In the genomic region with DNA sequence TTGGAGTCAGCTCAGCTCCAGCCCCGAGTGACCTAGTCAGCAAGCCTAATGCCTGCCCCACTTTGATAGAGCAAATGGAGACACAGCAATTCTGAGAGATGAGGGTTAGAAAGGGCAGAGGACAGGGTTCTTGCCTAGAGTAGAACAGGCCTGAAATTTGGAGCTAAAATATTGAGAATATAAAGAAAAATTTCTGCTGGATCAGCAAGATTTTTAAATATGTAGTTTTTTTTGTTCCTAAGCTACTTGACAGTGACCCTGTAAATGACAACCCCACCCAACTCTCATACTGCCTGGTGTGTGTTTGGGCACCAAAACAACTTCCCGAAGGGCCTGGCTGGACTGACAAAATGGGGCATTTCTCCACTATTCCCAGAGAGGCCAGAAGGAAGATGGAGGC, we compare ENCODE assay signal across 21 cellular contexts. TPM values are rescaled to one million over a fixed set of nuclear protein-coding genes. Genes with fewer than 3 reads are reported as not detected.
DNase-seq lines count a peak whose midpoint lies in the region; ATAC-seq, FAIRE-seq and TF ChIP-seq lines count a peak whose summit lies in the region.
"Had no signal": no experiment of that assay in that cellular context is flagged by ENCODE, and none has a peak within 500 bp of the region (broad histone marks: within the 10 kb centered on the region; RNA-seq: fewer than 3 reads in every experiment).

No MANE protein-coding gene starts in this region.

- no TSS peak for BruUV-seq in K562 (replicated peaks; lab: Mats Ljungman, UMichigan)

- 73% methylated on average over 2 of the region's 2 CpGs for WGBS in K562 (ENCODE audit: insufficient coverage, low coverage, missing lambda C conversion rate)
- 87% methylated on average over 2 of the region's 2 CpGs for WGBS in SK-N-SH (ENCODE audit: low lambda C conversion rate)

- H2AFZ ChIP-seq in K562 (ENCODE audit: low read depth, low read length) (peak overlapping the region; percentile 82), SK-N-SH (ENCODE audit: low read depth) (no peak overlapping the region)

- H3K9me3 Mint-ChIP-seq in activated naive CD8-positive, alpha-beta T cell treated with anti-CD3 and anti-CD28 coated beads, Interleukin-2, amount 10 ng/mL, durations not matched to agents 7 days and 5 days = no peaks in the 10 kb centered on the region
- H3K9me3 Mint-ChIP-seq in activated naive CD8-positive, alpha-beta T cell treated with anti-CD3 and anti-CD28 coated beads, Interleukin-2, amount 50 U/mL, for 24 hours = no peaks in the 10 kb centered on the region
- H3K9me3 Mint-ChIP-seq in CD8-positive, alpha-beta memory T cell = no peaks in the 10 kb centered on the region
- H3K9me3 Mint-ChIP-seq in stimulated activated effector memory CD8-positive, alpha-beta T cell treated with anti-CD3 and anti-CD28 coated beads, Interleukin-12 subunit alpha, Interleukin-12 subunit beta, amount 100 ng/mL, for 72 hours = no peaks in the 10 kb centered on the region
- H3K9me3 Mint-ChIP-seq in activated T-helper 2 cell treated with anti-CD3 and anti-CD28 coated beads, Interferon-gamma antibody, Interleukin-2, Interleukin-4, amounts not matched to agents 10 μg/mL and 5 μg/mL and 100 μg/mL, durations not matched to agents 14 hours and 24 hours and 36 hours = no peaks in the 10 kb centered on the region
- H3K9me3 Mint-ChIP-seq: HFFc6 had no signal

- DNase-seq in activated naive CD8-positive, alpha-beta T cell treated with anti-CD3 and anti-CD28 coated beads, Interleukin-2, amount 10 ng/mL, durations not matched to agents 7 days and 5 days = no peak
- DNase-seq in activated naive CD8-positive, alpha-beta T cell treated with anti-CD3 and anti-CD28 coated beads, Interleukin-2, amount 50 U/mL, for 24 hours = no peak
- DNase-seq in CD8-positive, alpha-beta memory T cell = no peak
- no peak for DNase-seq in K562 (ENCODE audit: extremely low read depth in 1 of 4, low spot score in 3 of 4)
- DNase-seq in stimulated activated effector memory CD8-positive, alpha-beta T cell treated with anti-CD3 and anti-CD28 coated beads, Interleukin-12 subunit alpha, Interleukin-12 subunit beta, amount 100 ng/mL, for 72 hours (ENCODE audit: low spot score in 2 of 2) = no peak
- no peak for DNase-seq in activated T-helper 2 cell treated with anti-CD3 and anti-CD28 coated beads, Interferon-gamma antibody, Interleukin-2, Interleukin-4, amounts not matched to agents 10 μg/mL and 5 μg/mL and 100 μg/mL, durations not matched to agents 14 hours and 24 hours and 36 hours (ENCODE audit: low spot score)
- DNase-seq in SK-N-SH = no peak
- DNase-seq: ACHN, C1 segment of cervical spinal cord, Caco-2, DMS153, GDM1, H7, HFFc6, NCI-H1417 treated with DMSO at 0.1 percent for 48 hours, NCI-H187 treated with DMSO at 0.1 percent for 48 hours, NCI-H226, NCI-H524, NCI-H82, OCI-M1, SHP77 had no signal

- H3K27ac ChIP-seq in CD8-positive, alpha-beta memory T cell (ENCODE audit: low read depth, low read length) = no peak overlapping the region
- H3K27ac ChIP-seq in K562 (ENCODE audit: extremely low read depth, low read depth, low read length) (0 out of 3 replicates have a peak overlapping the region, but pooled peaks have one; percentile 71), SK-N-SH (ENCODE audit: low read depth in 2 of 2, low read length in 1 of 2) (no peak overlapping the region)

- H3K9me3 ChIP-seq in CD8-positive, alpha-beta memory T cell (ENCODE audit: low read length) = no peaks in the 10 kb centered on the region
- H3K9me3 ChIP-seq in K562 (replicated peaks; ENCODE audit: control insufficient read depth, insufficient read depth, low read depth, low read length) (no peaks in the 10 kb centered on the region), SK-N-SH (no peaks in the 10 kb centered on the region)
- H3K9me3 ChIP-seq: Caco-2 had no signal

- H3K4me2 ChIP-seq in K562 (ENCODE audit: insufficient read depth, low read length) = peak overlapping the region; percentile 47; the same call in 1 of the 2 replicates
- H3K4me2 ChIP-seq in SK-N-SH = no peak overlapping the region

- H3K4me3 ChIP-seq in CD8-positive, alpha-beta memory T cell (ENCODE audit: low read length) = no peak overlapping the region
- H3K4me3 ChIP-seq in K562 (no peak overlapping the region), SK-N-SH (ENCODE audit: low read depth in 2 of 2, low read length in 1 of 2) (no peak overlapping the region)

- no peaks in the 10 kb centered on the region for H3K9me1 ChIP-seq in K562 (ENCODE audit: control insufficient read depth, insufficient read depth, low read length)

- H3F3A ChIP-seq in SK-N-SH (replicated peaks; ENCODE audit: insufficient read depth) = peaks cover 8% of the 10 kb centered on the region

- TF ChIP-seq POLR2A in K562 (conservative IDR thresholded peaks at IDR 0.05) = no peak

- POLR2A ChIA-PET in activated naive CD8-positive, alpha-beta T cell treated with anti-CD3 and anti-CD28 coated beads, Interleukin-2, amount 10 ng/mL, durations not matched to agents 7 days and 5 days (lab: Charles Lee) = interaction anchor here (0.9 to 1.6 kb wide), 4 partner anchors 15 to 764 kb away, joined by 3 to 8 read pairs (median 4); no protein-coding TSS in a partner anchor
- POLR2A ChIA-PET in CD8-positive, alpha-beta memory T cell (lab: Charles Lee) = no interaction called here
- POLR2A ChIA-PET in K562 (lab: Yijun Ruan, JAX) (interaction anchor here (0.6 to 1.5 kb wide), 4 partner anchors 12 to 192 kb away, joined by 3 to 4 read pairs (median 3); no protein-coding TSS in a partner anchor), SK-N-SH (lab: Yijun Ruan, JAX) (interaction anchor here (0.5 to 1.0 kb wide), 3 partner anchors 114 to 276 kb away, joined by 3 read pairs; no protein-coding TSS in a partner anchor)

- peaks cover 3% of the 10 kb centered on the region for H3K36me3 Mint-ChIP-seq in activated naive CD8-positive, alpha-beta T cell treated with anti-CD3 and anti-CD28 coated beads, Interleukin-2, amount 10 ng/mL, durations not matched to agents 7 days and 5 days
- no peaks in the 10 kb centered on the region for H3K36me3 Mint-ChIP-seq in activated naive CD8-positive, alpha-beta T cell treated with anti-CD3 and anti-CD28 coated beads, Interleukin-2, amount 50 U/mL, for 24 hours (ENCODE audit: low read depth)
- peaks cover 0 to 39% (median 0%) of the 10 kb centered on the region in 3 donors for H3K36me3 Mint-ChIP-seq in CD8-positive, alpha-beta memory T cell
- H3K36me3 Mint-ChIP-seq in stimulated activated effector memory CD8-positive, alpha-beta T cell treated with anti-CD3 and anti-CD28 coated beads, Interleukin-12 subunit alpha, Interleukin-12 subunit beta, amount 100 ng/mL, for 72 hours = peaks cover 4% of the 10 kb centered on the region
- no peaks in the 10 kb centered on the region for H3K36me3 Mint-ChIP-seq in activated T-helper 2 cell treated with anti-CD3 and anti-CD28 coated beads, Interferon-gamma antibody, Interleukin-2, Interleukin-4, amounts not matched to agents 10 μg/mL and 5 μg/mL and 100 μg/mL, durations not matched to agents 14 hours and 24 hours and 36 hours (ENCODE audit: low read depth)

- peak overlapping the region; percentile 59 for H3K4me3 Mint-ChIP-seq in activated naive CD8-positive, alpha-beta T cell treated with anti-CD3 and anti-CD28 coated beads, Interleukin-2, amount 10 ng/mL, durations not matched to agents 7 days and 5 days
- H3K4me3 Mint-ChIP-seq in activated naive CD8-positive, alpha-beta T cell treated with anti-CD3 and anti-CD28 coated beads, Interleukin-2, amount 50 U/mL, for 24 hours = no peak overlapping the region
- peak overlapping the region in 2 of 7 donors; percentile 28 to 36 for H3K4me3 Mint-ChIP-seq in CD8-positive, alpha-beta memory T cell
- peak overlapping the region; percentile 15 for H3K4me3 Mint-ChIP-seq in stimulated activated effector memory CD8-positive, alpha-beta T cell treated with anti-CD3 and anti-CD28 coated beads, Interleukin-12 subunit alpha, Interleukin-12 subunit beta, amount 100 ng/mL, for 72 hours
- no peak overlapping the region for H3K4me3 Mint-ChIP-seq in activated T-helper 2 cell treated with anti-CD3 and anti-CD28 coated beads, Interferon-gamma antibody, Interleukin-2, Interleukin-4, amounts not matched to agents 10 μg/mL and 5 μg/mL and 100 μg/mL, durations not matched to agents 14 hours and 24 hours and 36 hours (ENCODE audit: low read depth)
- H3K4me3 Mint-ChIP-seq: HFFc6 had no signal

- H4K20me1 ChIP-seq in K562 (replicated peaks; ENCODE audit: control insufficient read depth, insufficient read depth, low read length) (no peaks in the 10 kb centered on the region), SK-N-SH (ENCODE audit: insufficient read depth) (no peaks in the 10 kb centered on the region)

- no peak for FAIRE-seq in K562 (lab: Jason Lieb, UNC)

- no peak for TF ChIP-seq CTCF in K562 (IDR thresholded peaks at IDR 0.05 in 2 of 3, conservative IDR thresholded peaks at IDR 0.05 in 1 of 3; ENCODE audit: insufficient read depth in 2 of 3, low read depth in 1 of 3, low read length in 3 of 3)
- TF ChIP-seq CTCF in SK-N-SH (IDR thresholded peaks at IDR 0.05) = no peak

- intact Hi-C loops in K562 (cut with micrococcal nuclease) = no loop called here
- intact Hi-C loops in activated T-helper 2 cell treated with anti-CD3 and anti-CD28 coated beads, Interferon-gamma antibody, Interleukin-2, Interleukin-4, amounts not matched to agents 10 μg/mL and 5 μg/mL and 100 μg/mL, durations not matched to agents 14 hours and 24 hours and 36 hours (cut with micrococcal nuclease) = no loop called here

- TF ChIP-seq EP300 in K562 (IDR thresholded peaks at IDR 0.05; ENCODE audit: low read length) = no peak
- no peak for TF ChIP-seq EP300 in SK-N-SH (IDR thresholded peaks at IDR 0.05; ENCODE audit: borderline replicate concordance in 1 of 2, low read depth in 1 of 2, low read length in 1 of 2)

- CTCF ChIA-PET in CD8-positive, alpha-beta memory T cell (lab: Charles Lee) = interaction anchor here (0.9 to 3.0 kb wide), 7 partner anchors 10 to 193 kb away, joined by 3 to 16 read pairs (median 3); no protein-coding TSS in a partner anchor
- CTCF ChIA-PET in K562 (lab: Yijun Ruan, JAX; ENCODE audit: low intra/inter-chr PET ratio) = no interaction called here
- CTCF ChIA-PET in SK-N-SH (lab: Yijun Ruan, JAX) = interaction anchor here (0.9 to 6.6 kb wide), 9 partner anchors 8 to 747 kb away, joined by 3 to 58 read pairs (median 4); no protein-coding TSS in a partner anchor

- peaks cover 17% of the 10 kb centered on the region for H3K4me1 Mint-ChIP-seq in activated naive CD8-positive, alpha-beta T cell treated with anti-CD3 and anti-CD28 coated beads, Interleukin-2, amount 10 ng/mL, durations not matched to agents 7 days and 5 days
- peaks cover 15% of the 10 kb centered on the region for H3K4me1 Mint-ChIP-seq in activated naive CD8-positive, alpha-beta T cell treated with anti-CD3 and anti-CD28 coated beads, Interleukin-2, amount 50 U/mL, for 24 hours
- H3K4me1 Mint-ChIP-seq in CD8-positive, alpha-beta memory T cell = peaks cover 12 to 18% (median 16%) of the 10 kb centered on the region in 3 donors
- peaks cover 10% of the 10 kb centered on the region for H3K4me1 Mint-ChIP-seq in stimulated activated effector memory CD8-positive, alpha-beta T cell treated with anti-CD3 and anti-CD28 coated beads, Interleukin-12 subunit alpha, Interleukin-12 subunit beta, amount 100 ng/mL, for 72 hours
- peaks cover 8% of the 10 kb centered on the region for H3K4me1 Mint-ChIP-seq in activated T-helper 2 cell treated with anti-CD3 and anti-CD28 coated beads, Interferon-gamma antibody, Interleukin-2, Interleukin-4, amounts not matched to agents 10 μg/mL and 5 μg/mL and 100 μg/mL, durations not matched to agents 14 hours and 24 hours and 36 hours (ENCODE audit: low read depth)

- in situ Hi-C loops in K562 (cut with MboI) = loop anchor here (25.0 kb wide), 1 partner anchor 732 kb away; no protein-coding TSS in a partner anchor

- H3K36me3 ChIP-seq in CD8-positive, alpha-beta memory T cell (ENCODE audit: insufficient read depth, low read length) = no peaks in the 10 kb centered on the region
- H3K36me3 ChIP-seq in K562 (ENCODE audit: control insufficient read depth, insufficient read depth, low read length) (0 out of 3 replicates have a peak, but pooled peaks cover 2% of the 10 kb centered on the region), SK-N-SH (replicated peaks in 1 of 2; ENCODE audit: control insufficient read depth in 1 of 2, insufficient read depth in 2 of 2, low read length in 1 of 2) (peaks cover 28 to 96% of the 10 kb centered on the region in 2 experiments)

- H3K27ac Mint-ChIP-seq in activated naive CD8-positive, alpha-beta T cell treated with anti-CD3 and anti-CD28 coated beads, Interleukin-2, amount 10 ng/mL, durations not matched to agents 7 days and 5 days = no peak overlapping the region
- no peak overlapping the region for H3K27ac Mint-ChIP-seq in activated naive CD8-positive, alpha-beta T cell treated with anti-CD3 and anti-CD28 coated beads, Interleukin-2, amount 50 U/mL, for 24 hours
- H3K27ac Mint-ChIP-seq in CD8-positive, alpha-beta memory T cell = peak overlapping the region in 7 of 8 donors; percentile 14 to 81 (median 70)
- peak overlapping the region; percentile 89 for H3K27ac Mint-ChIP-seq in stimulated activated effector memory CD8-positive, alpha-beta T cell treated with anti-CD3 and anti-CD28 coated beads, Interleukin-12 subunit alpha, Interleukin-12 subunit beta, amount 100 ng/mL, for 72 hours
- no peak overlapping the region for H3K27ac Mint-ChIP-seq in activated T-helper 2 cell treated with anti-CD3 and anti-CD28 coated beads, Interferon-gamma antibody, Interleukin-2, Interleukin-4, amounts not matched to agents 10 μg/mL and 5 μg/mL and 100 μg/mL, durations not matched to agents 14 hours and 24 hours and 36 hours

- H3K27me3 Mint-ChIP-seq in activated naive CD8-positive, alpha-beta T cell treated with anti-CD3 and anti-CD28 coated beads, Interleukin-2, amount 10 ng/mL, durations not matched to agents 7 days and 5 days = peaks cover 20% of the 10 kb centered on the region
- H3K27me3 Mint-ChIP-seq in activated naive CD8-positive, alpha-beta T cell treated with anti-CD3 and anti-CD28 coated beads, Interleukin-2, amount 50 U/mL, for 24 hours = no peaks in the 10 kb centered on the region
- peaks cover 0 to 4% of the 10 kb centered on the region in 2 donors for H3K27me3 Mint-ChIP-seq in CD8-positive, alpha-beta memory T cell
- H3K27me3 Mint-ChIP-seq in activated T-helper 2 cell treated with anti-CD3 and anti-CD28 coated beads, Interferon-gamma antibody, Interleukin-2, Interleukin-4, amounts not matched to agents 10 μg/mL and 5 μg/mL and 100 μg/mL, durations not matched to agents 14 hours and 24 hours and 36 hours (ENCODE audit: low read depth) = peaks cover 17% of the 10 kb centered on the region

- H3K9ac ChIP-seq in K562 (ENCODE audit: insufficient read depth in 1 of 2, low read depth in 2 of 2, low read length in 2 of 2) (no peak overlapping the region), SK-N-SH (no peak overlapping the region)

- no peaks in the 10 kb centered on the region for H3K27me3 ChIP-seq in CD8-positive, alpha-beta memory T cell (ENCODE audit: insufficient read depth, low read length, poor library complexity, severe bottlenecking)
- H3K27me3 ChIP-seq in K562 (ENCODE audit: control insufficient read depth in 2 of 2, insufficient read depth in 2 of 2, low read length in 2 of 2) = no peaks in the 10 kb centered on the region
- no peaks in the 10 kb centered on the region for H3K27me3 ChIP-seq in SK-N-SH (ENCODE audit: insufficient read depth)

- TF ChIP-seq RAD21 in K562 (CRISPR knock-in tag; conservative IDR thresholded peaks at IDR 0.05 in 1 of 2, IDR thresholded peaks at IDR 0.05 in 1 of 2) (no peak), SK-N-SH (IDR thresholded peaks at IDR 0.05; ENCODE audit: low read length) (no peak)

- no peaks in the 10 kb centered on the region for H3K9me2 ChIP-seq in SK-N-SH

- H3K79me2 ChIP-seq in K562 (ENCODE audit: control insufficient read depth, insufficient read depth, low read length) (no peaks in the 10 kb centered on the region), SK-N-SH (ENCODE audit: insufficient read depth) (no peaks in the 10 kb centered on the region)

- no peak for ATAC-seq in activated naive CD8-positive, alpha-beta T cell treated with anti-CD3 and anti-CD28 coated beads, Interleukin-2, amount 10 ng/mL, durations not matched to agents 7 days and 5 days (ENCODE audit: low read depth)
- no peak for ATAC-seq in activated naive CD8-positive, alpha-beta T cell treated with anti-CD3 and anti-CD28 coated beads, Interleukin-2, amount 50 U/mL, for 24 hours
- no peak for ATAC-seq in K562
- ATAC-seq in stimulated activated effector memory CD8-positive, alpha-beta T cell treated with anti-CD3 and anti-CD28 coated beads, Interleukin-12 subunit alpha, Interleukin-12 subunit beta, amount 100 ng/mL, for 72 hours = no peak

- peaks cover 18% of the 10 kb centered on the region for H3K4me1 ChIP-seq in CD8-positive, alpha-beta memory T cell (ENCODE audit: insufficient read depth, low read length)
- H3K4me1 ChIP-seq in K562 (replicated peaks in 1 of 2; ENCODE audit: control insufficient read depth in 2 of 2, insufficient read depth in 2 of 2, low read length in 2 of 2) (peaks cover 12 to 35% of the 10 kb centered on the region in 2 experiments), SK-N-SH (ENCODE audit: control insufficient read depth in 1 of 2, insufficient read depth in 2 of 2, low read depth in 1 of 2, low read length in 1 of 2) (peaks cover 0 to 5% of the 10 kb centered on the region in 2 experiments; a peak in 2 of 4 replicates)
- H3K4me1 ChIP-seq: Caco-2 had no signal

RNA-seq across cellular contexts. Expression of a gene that starts 26.7 kb away (rescaled TPM):
- 10 to 100 TPM; 29.1 to 32.0 TPM for total RNA-seq in activated naive CD8-positive, alpha-beta T cell treated with anti-CD3 and anti-CD28 coated beads, Interleukin-2, amount 10 ng/mL, durations not matched to agents 7 days and 5 days
- 10 to 100 TPM; 14.3 to 16.6 TPM for total RNA-seq in CD8-positive, alpha-beta memory T cell
- 42.7 TPM for polyA plus RNA-seq in CD8-positive, alpha-beta memory T cell
- 16.5 and 48.0 TPM in 2 replicates for total RNA-seq in K562 (2011; cell fraction: chromatin; rRNA removed; ENCODE audit: low replicate concordance)
- 47.9 and 50.5 TPM in 2 replicates for total RNA-seq in K562 (2011; cell fraction: nucleolus; rRNA removed)
- total RNA-seq in K562 (2011; cell fraction: nucleoplasm; rRNA removed) = 29.9 and 34.5 TPM in 2 replicates
- 21.0 and 25.8 TPM in 2 replicates for total RNA-seq in K562 (2014; rRNA removed)
- 11.9 and 12.8 TPM in 2 replicates for total RNA-seq in K562 (2014; rRNA removed; fragmentation: Illumina TruSeq; extraction: Trizol)
- 15.8 and 17.4 TPM in 2 replicates for total RNA-seq in K562 (2015; rRNA removed; fragmentation: Illumina TruSeq; extraction: Trizol)
- 26.3 and 30.8 TPM in 2 replicates for total RNA-seq in K562 (2021)
- 15.0 and 16.5 TPM in 2 replicates for polyA plus RNA-seq in K562 (2011; rRNA removed)
- 16.0 and 38.6 TPM in 2 replicates for polyA plus RNA-seq in K562 (2011; cell fraction: cytosol; rRNA removed)
- polyA plus RNA-seq in K562 (2011; cell fraction: nucleus; rRNA removed) = 19.6 and 33.1 TPM in 2 replicates
- polyA plus RNA-seq in K562 (2012) = 26.4 and 40.7 TPM in 2 replicates
- 21.6 and 25.2 TPM in 2 replicates for polyA plus RNA-seq in K562 (2014; fragmentation: Illumina TruSeq; extraction: Trizol)
- polyA plus RNA-seq in K562 (2014; fragmentation: Nextera tagmentation; extraction: Ambion mirVana) = 1 to 10 TPM; 4.0 to 4.9 TPM
- 27.9 and 31.3 TPM in 2 replicates for polyA plus RNA-seq in K562 (2014; rRNA removed)
- 7.6 and 10.9 TPM in 2 replicates for polyA minus RNA-seq in K562 (2011; rRNA and poly(A)+ RNA removed)
- 16.5 and 26.0 TPM in 2 replicates for polyA minus RNA-seq in K562 (2011; cell fraction: cytosol; rRNA and poly(A)+ RNA removed)
- 15.5 and 21.2 TPM in 2 replicates for polyA minus RNA-seq in K562 (2011; cell fraction: nucleus; rRNA and poly(A)+ RNA removed)
- 0.41 and 0.57 TPM in 2 replicates for total RNA-seq in activated T-helper 2 cell treated with anti-CD3 and anti-CD28 coated beads, Interferon-gamma antibody, Interleukin-2, Interleukin-4, amounts not matched to agents 10 μg/mL and 5 μg/mL and 100 μg/mL, durations not matched to agents 14 hours and 24 hours and 36 hours
- 28.3 and 38.6 TPM in 2 replicates for polyA plus RNA-seq in SK-N-SH (2012; rRNA removed)
- polyA plus RNA-seq in SK-N-SH (2012; cell fraction: cytosol; rRNA removed) = 20.6 and 28.6 TPM in 2 replicates
- 47.2 and 48.4 TPM in 2 replicates for polyA plus RNA-seq in SK-N-SH (2012; cell fraction: nucleus; rRNA removed)

RNA-seq across cellular contexts. Expression of a gene that starts 57.5 kb away (rescaled TPM):
- 10 to 100 TPM; 18.2 to 19.3 TPM for total RNA-seq in activated naive CD8-positive, alpha-beta T cell treated with anti-CD3 and anti-CD28 coated beads, Interleukin-2, amount 10 ng/mL, durations not matched to agents 7 days and 5 days
- total RNA-seq in CD8-positive, alpha-beta memory T cell = 1 to 10 TPM; 4.6 to 4.7 TPM
- 5.5 TPM for polyA plus RNA-seq in CD8-positive, alpha-beta memory T cell
- total RNA-seq in K562 (2011; cell fraction: chromatin; rRNA removed; ENCODE audit: low replicate concordance) = 7.6 and 13.1 TPM in 2 replicates
- 8.2 and 9.7 TPM in 2 replicates for total RNA-seq in K562 (2011; cell fraction: nucleolus; rRNA removed)
- total RNA-seq in K562 (2011; cell fraction: nucleoplasm; rRNA removed) = 6.2 and 6.5 TPM in 2 replicates
- total RNA-seq in K562 (2014; rRNA removed) (0.61 and 2.5 TPM in 2 replicates), K562 (2014; rRNA removed; fragmentation: Illumina TruSeq; extraction: Trizol) (0.18 and 0.29 TPM in 2 replicates), K562 (2015; rRNA removed; fragmentation: Illumina TruSeq; extraction: Trizol) (0.34 and 0.54 TPM in 2 replicates), K562 (2021) (1.6 and 1.8 TPM in 2 replicates)
- polyA plus RNA-seq in K562 (2011; rRNA removed) (0.22 and 0.29 TPM in 2 replicates), K562 (2014; fragmentation: Illumina TruSeq; extraction: Trizol) (0.39 and 0.53 TPM in 2 replicates), K562 (2014; fragmentation: Nextera tagmentation; extraction: Ambion mirVana) (under 1 TPM in 1 of 2 experiments, not detected in 1; 0.07 TPM), K562 (2014; rRNA removed) (0.71 and 1.7 TPM in 2 replicates), SK-N-SH (2012; rRNA removed) (6.3 and 12.1 TPM in 2 replicates)
- polyA plus RNA-seq in K562 (2011; cell fraction: cytosol; rRNA removed) = 0.63 and 1.3 TPM in 2 replicates
- 0.95 and 3.8 TPM in 2 replicates for polyA plus RNA-seq in K562 (2011; cell fraction: nucleus; rRNA removed)
- 1.7 and 2.6 TPM in 2 replicates for polyA plus RNA-seq in K562 (2012)
- 0.21 and 0.95 TPM in 2 replicates for polyA minus RNA-seq in K562 (2011; rRNA and poly(A)+ RNA removed)
- 1.2 TPM in 2 replicates for polyA minus RNA-seq in K562 (2011; cell fraction: cytosol; rRNA and poly(A)+ RNA removed)
- 1.7 and 3.2 TPM in 2 replicates for polyA minus RNA-seq in K562 (2011; cell fraction: nucleus; rRNA and poly(A)+ RNA removed)
- not detected in 2 replicates for total RNA-seq in activated T-helper 2 cell treated with anti-CD3 and anti-CD28 coated beads, Interferon-gamma antibody, Interleukin-2, Interleukin-4, amounts not matched to agents 10 μg/mL and 5 μg/mL and 100 μg/mL, durations not matched to agents 14 hours and 24 hours and 36 hours
- 6.0 and 10.9 TPM in 2 replicates for polyA plus RNA-seq in SK-N-SH (2012; cell fraction: cytosol; rRNA removed)
- polyA plus RNA-seq in SK-N-SH (2012; cell fraction: nucleus; rRNA removed) = 34.5 and 42.3 TPM in 2 replicates

Comparison
In these comparisons a context has a peak if more than half of its experiments do, and no peak if none do; other contexts are left out.
1. H3K4me3 Mint-ChIP-seq: peak in activated naive CD8-positive, alpha-beta T cell treated with anti-CD3 and anti-CD28 coated beads, Interleukin-2, amount 10 ng/mL, durations not matched to agents 7 days and 5 days (single experiment) and stimulated activated effector memory CD8-positive, alpha-beta T cell treated with anti-CD3 and anti-CD28 coated beads, Interleukin-12 subunit alpha, Interleukin-12 subunit beta, amount 100 ng/mL, for 72 hours (single experiment); none in activated naive CD8-positive, alpha-beta T cell treated with anti-CD3 and anti-CD28 coated beads, Interleukin-2, amount 50 U/mL, for 24 hours (single experiment) and activated T-helper 2 cell treated with anti-CD3 and anti-CD28 coated beads, Interferon-gamma antibody, Interleukin-2, Interleukin-4, amounts not matched to agents 10 μg/mL and 5 μg/mL and 100 μg/mL, durations not matched to agents 14 hours and 24 hours and 36 hours (single experiment).
2. H3K27ac Mint-ChIP-seq: peak in CD8-positive, alpha-beta memory T cell (7 of 8) and stimulated activated effector memory CD8-positive, alpha-beta T cell treated with anti-CD3 and anti-CD28 coated beads, Interleukin-12 subunit alpha, Interleukin-12 subunit beta, amount 100 ng/mL, for 72 hours (single experiment); none in activated naive CD8-positive, alpha-beta T cell treated with anti-CD3 and anti-CD28 coated beads, Interleukin-2, amount 10 ng/mL, durations not matched to agents 7 days and 5 days (single experiment), activated naive CD8-positive, alpha-beta T cell treated with anti-CD3 and anti-CD28 coated beads, Interleukin-2, amount 50 U/mL, for 24 hours (single experiment) and activated T-helper 2 cell treated with anti-CD3 and anti-CD28 coated beads, Interferon-gamma antibody, Interleukin-2, Interleukin-4, amounts not matched to agents 10 μg/mL and 5 μg/mL and 100 μg/mL, durations not matched to agents 14 hours and 24 hours and 36 hours (single experiment).